24 cellular contexts compared by ENCODE assay signal in genomic region chr5:51996356-51996861, GRCh38.
"Had no signal": no experiment of that assay in that cellular context is flagged by ENCODE, and none has a peak within 500 bp of the region (broad histone marks: within the 10 kb centered on the region; RNA-seq: fewer than 3 reads in every experiment).

No MANE protein-coding gene starts in this region.

- H2AFZ ChIP-seq: neural progenitor cell, parathyroid adenoma had no signal

- DNase-seq: occipital lobe; ovary; posterior cingulate gyrus; psoas muscle; right cardiac atrium; right lobe of liver; sigmoid colon; small intestine; stimulated activated CD4-positive, alpha-beta T cell treated with anti-CD3 and anti-CD28 coated beads, Interleukin-15, amount 100 ng/mL, for 24 hours; stimulated activated CD4-positive, alpha-beta T cell treated with anti-CD3 and anti-CD28 coated beads, Interleukin-2, amount 100 ng/mL, for 24 hours; stimulated activated CD4-positive, alpha-beta T cell treated with anti-CD3 and anti-CD28 coated beads, Interleukin-2, amount 100 ng/mL, for 48 hours; stimulated activated CD4-positive, alpha-beta T cell treated with anti-CD3 and anti-CD28 coated beads, Interleukin-4, amount 100 ng/mL, for 24 hours; stimulated activated naive B cell treated with anti-CD40 and anti-IgM and Interleukin-4, amounts not matched to agents 10 μg/mL and 1 μg/mL and 100 μg/mL, for 72 hours; stimulated activated naive CD4-positive, alpha-beta T cell treated with Interleukin-2 at 50 U/mL for 16 hours; stomach; thyroid gland; trophoblast cell; upper lobe of left lung had no signal

- H3K27ac ChIP-seq: neural progenitor cell, ovary, parathyroid adenoma, psoas muscle, right lobe of liver, sigmoid colon, stomach, thoracic aorta, thyroid gland, tibial nerve, upper lobe of left lung, vagina had no signal

- H3K9me3 ChIP-seq: ovary, psoas muscle, right lobe of liver, sigmoid colon, stomach, thoracic aorta, thyroid gland, tibial nerve, upper lobe of left lung, vagina had no signal

- H3K4me1 ChIP-seq: parathyroid adenoma, psoas muscle, right lobe of liver, sigmoid colon, stomach, thyroid gland, tibial nerve, upper lobe of left lung, vagina had no signal

- ATAC-seq: psoas muscle; right cardiac atrium; right lobe of liver; stimulated activated effector memory CD8-positive, alpha-beta T cell treated with anti-CD3 and anti-CD28 coated beads, Interleukin-12 subunit alpha, Interleukin-12 subunit beta, amount 100 ng/mL, for 72 hours; stimulated activated naive B cell treated with anti-CD40 and anti-IgM and Interleukin-4, amounts not matched to agents 10 μg/mL and 1 μg/mL and 100 μg/mL, for 72 hours had no signal

- H3K9ac ChIP-seq: neural progenitor cell, parathyroid adenoma had no signal

- H3K4me3 ChIP-seq: neural progenitor cell, ovary, psoas muscle, right lobe of liver, sigmoid colon, stomach, thoracic aorta, thyroid gland, tibial nerve, upper lobe of left lung, vagina had no signal

- H3K79me2 ChIP-seq: parathyroid adenoma had no signal

- H3K36me3 ChIP-seq: neural progenitor cell, ovary, right lobe of liver, sigmoid colon, stomach, thoracic aorta, thyroid gland, tibial nerve, upper lobe of left lung, vagina had no signal

- H3K27me3 ChIP-seq: ovary, right lobe of liver, sigmoid colon, stomach, thyroid gland, tibial nerve, upper lobe of left lung, vagina had no signal

- H3K4me2 ChIP-seq: neural progenitor cell had no signal
